18 cellular contexts compared by ENCODE assay signal in genomic region chr2:152348388-152348787, GRCh38. TPM values are rescaled to one million over a fixed set of nuclear protein-coding genes. Genes with fewer than 3 reads are reported as not detected.
DNase-seq lines count a peak whose midpoint lies in the region; ATAC-seq and TF ChIP-seq lines count a peak whose summit lies in the region.
"Had no signal": no experiment of that assay in that cellular context is flagged by ENCODE, and none has a peak within 500 bp of the region (broad histone marks: within the 10 kb centered on the region; RNA-seq: fewer than 3 reads in every experiment).

No MANE protein-coding gene starts in this region.

- POLR2A ChIA-PET in GM10248 (lab: Yijun Ruan, JAX) = no interaction called here

- TF ChIP-seq CTCF in foreskin keratinocyte (conservative IDR thresholded peaks at IDR 0.05) (no peak), GM10248 (IDR thresholded peaks at IDR 0.05; ENCODE audit: control extremely low read depth, extremely low read depth, low read depth, missing control alignments) (no peak)

- H3K27me3 ChIP-seq in foreskin keratinocyte = no peaks in the 10 kb centered on the region
- H3K27me3 ChIP-seq: hepatocyte, tibial artery had no signal

- CTCF ChIA-PET in GM10248 (lab: Yijun Ruan, JAX) = interaction anchor here (1.5 kb wide), 1 partner anchor 10 kb away, joined by 4 read pairs; no protein-coding TSS in a partner anchor

- H3K4me1 ChIP-seq in foreskin keratinocyte = no peaks in the 10 kb centered on the region

- ATAC-seq in GM18868 (IDR thresholded peaks at IDR 0.05; ENCODE audit: unreplicated experiment) (peak; percentile 81), foreskin keratinocyte (peak; percentile 46)
- ATAC-seq: stimulated activated memory B cell treated with anti-CD40 and anti-IgM and Interleukin-4, amounts not matched to agents 10 μg/mL and 1 μg/mL and 100 μg/mL, for 72 hours; T-helper 17 cell had no signal

- DNase-seq in astrocyte of the hippocampus (ENCODE audit: low read depth, low spot score) (peak; percentile 28), foreskin keratinocyte (no peak), renal cortical epithelial cell (ENCODE audit: low read depth) (peak; percentile 83), cerebellar cortex (ENCODE audit: low spot score) (no peak), T-helper 1 cell (no peak), GM10248 (ENCODE audit: extremely low spot score) (no peak)
- no peak for DNase-seq in activated naive CD4-positive, alpha-beta T cell (lab: John Stamatoyannopoulos, UW)
- DNase-seq: activated CD8-positive, alpha-beta memory T cell treated with anti-CD3 and anti-CD28 coated beads, Interleukin-2, amount 50 U/mL, for 4 hours; DMS153; NCI-H1048; NCI-H2029; NCI-H446 treated with DMSO at 0.1 percent for 48 hours; T-helper 17 cell; tibial artery had no signal

- H3K27ac ChIP-seq in foreskin keratinocyte = no peak overlapping the region
- H3K27ac ChIP-seq: hepatocyte, tibial artery, VCaP had no signal

RNA-seq across cellular contexts. Expression of gene FMNL2, which starts 13.4 kb away (rescaled TPM):
- total RNA-seq in foreskin keratinocyte (44.8 and 46.5 TPM in 2 replicates), renal cortical epithelial cell (59.0 and 69.7 TPM in 2 replicates)
- 14.5 and 16.5 TPM in 2 replicates for polyA plus RNA-seq in foreskin keratinocyte

Comparison
In these comparisons a context has a peak if more than half of its experiments do, and no peak if none do; other contexts are left out.
1. DNase-seq: peak in astrocyte of the hippocampus (single experiment) and renal cortical epithelial cell (single experiment); none in foreskin keratinocyte (0 of 2), cerebellar cortex (single experiment), T-helper 1 cell (0 of 5), activated naive CD4-positive, alpha-beta T cell (0 of 4) and GM10248 (single experiment).